In genomic region chr9:136807281-136808074, GRCh38 we compare ENCODE assay signal across 8 cellular contexts. TPM values are rescaled to one million over a fixed set of nuclear protein-coding genes. Genes with fewer than 3 reads are reported as not detected.
DNase-seq lines count a peak whose midpoint lies in the region; ATAC-seq and TF ChIP-seq lines count a peak whose summit lies in the region.

RABL6 (plus strand) TSS chr9:136807948; CDS start chr9:136808197, 249 bp downstream.

- H3K9me3 ChIP-seq in cardiac muscle cell (ENCODE audit: low read depth) (no peaks in the 10 kb centered on the region), transverse colon (no peaks in the 10 kb centered on the region)

- H2AFZ ChIP-seq in KMS-11 (ENCODE audit: low read depth) = peak within 1 kb of the TSS; percentile 86

- H3K36me3 ChIP-seq in KMS-11 (ENCODE audit: insufficient read depth) (no peaks in the 10 kb centered on the region; the same call in 1 of the 2 replicates), cardiac muscle cell (no peaks in the 10 kb centered on the region), transverse colon (no peaks in the 10 kb centered on the region)

- H3K27me3 ChIP-seq in KMS-11 (ENCODE audit: insufficient read depth, low read depth) (no peaks in the 10 kb centered on the region), cardiac muscle cell (no peaks in the 10 kb centered on the region), transverse colon (peaks cover 1% of the 10 kb centered on the region)

- POLR2A ChIA-PET in activated naive CD8-positive, alpha-beta T cell treated with anti-CD3 and anti-CD28 coated beads, Interleukin-2, amount 10 ng/mL, durations not matched to agents 7 days and 5 days (lab: Charles Lee) = interaction anchor here (0.5 to 2.4 kb wide), 22 partner anchors 8 to 311 kb away, joined by 3 to 14 read pairs (median 5); partner anchors contain the start of genes AJM1, CCDC183, FBXW5 and MAN1B1

- H3K9ac ChIP-seq in KMS-11 = peak within 1 kb of the TSS; percentile 79

- TF ChIP-seq CTCF in KMS-11 (conservative IDR thresholded peaks at IDR 0.05; ENCODE audit: low read depth, low read length) (no peak), cardiac muscle cell (IDR thresholded peaks at IDR 0.05; ENCODE audit: low read depth, low read length) (no peak), transverse colon (IDR thresholded peaks at IDR 0.05) (no peak)

- DNase-seq in EL (peak; percentile 78), SW 1271 (lab: John Stamatoyannopoulos, UW) (peak; percentile 59 to 66), cardiac muscle cell (ENCODE audit: low read depth in 1 of 2, low spot score in 1 of 2) (peak; percentile 75 to 88), posterior cingulate gyrus (peak; percentile 49 to 94 (median 66)), transverse colon (peak; percentile 81)
- peak; percentile 94 for DNase-seq in activated naive CD8-positive, alpha-beta T cell treated with anti-CD3 and anti-CD28 coated beads, Interleukin-2, amount 10 ng/mL, durations not matched to agents 7 days and 5 days

- peak; percentile 59 for ATAC-seq in GM21717 (IDR thresholded peaks at IDR 0.05; ENCODE audit: unreplicated experiment)
- ATAC-seq in activated naive CD8-positive, alpha-beta T cell treated with anti-CD3 and anti-CD28 coated beads, Interleukin-2, amount 10 ng/mL, durations not matched to agents 7 days and 5 days (ENCODE audit: low read depth) = peak; percentile 90

- H3K4me2 ChIP-seq in KMS-11 = peak within 1 kb of the TSS; percentile 67

- no peaks in the 10 kb centered on the region for H3K27me3 Mint-ChIP-seq in activated naive CD8-positive, alpha-beta T cell treated with anti-CD3 and anti-CD28 coated beads, Interleukin-2, amount 10 ng/mL, durations not matched to agents 7 days and 5 days

- no peaks in the 10 kb centered on the region for H3K9me3 Mint-ChIP-seq in activated naive CD8-positive, alpha-beta T cell treated with anti-CD3 and anti-CD28 coated beads, Interleukin-2, amount 10 ng/mL, durations not matched to agents 7 days and 5 days

- H3K27ac Mint-ChIP-seq in activated naive CD8-positive, alpha-beta T cell treated with anti-CD3 and anti-CD28 coated beads, Interleukin-2, amount 10 ng/mL, durations not matched to agents 7 days and 5 days = peak within 1 kb of the TSS; percentile 90

- peaks cover 10% of the 10 kb centered on the region for H3K36me3 Mint-ChIP-seq in activated naive CD8-positive, alpha-beta T cell treated with anti-CD3 and anti-CD28 coated beads, Interleukin-2, amount 10 ng/mL, durations not matched to agents 7 days and 5 days

- H3K27ac ChIP-seq in KMS-11 = peak within 1 kb of the TSS; percentile 55
- peak within 1 kb of the TSS; percentile 99 for H3K27ac ChIP-seq in cardiac muscle cell
- H3K27ac ChIP-seq in transverse colon = peak within 1 kb of the TSS; percentile 91 to 98 (median 94)

- peak within 1 kb of the TSS; percentile 89 for H3K4me3 Mint-ChIP-seq in activated naive CD8-positive, alpha-beta T cell treated with anti-CD3 and anti-CD28 coated beads, Interleukin-2, amount 10 ng/mL, durations not matched to agents 7 days and 5 days

- 1% methylated on average over 30 of the region's 96 CpGs; no CpG with 5 or more reads in 1 of the 2 donors for WGBS in transverse colon (ENCODE audit: low coverage in 1 of 2), 2 donors

- intact Hi-C loops in posterior cingulate gyrus (cut with DNase I) (loop anchor here (5.0 kb wide), 1 partner anchor 35 kb away; the partner anchor contains the start of gene AJM1), transverse colon (cut with DNase I; ENCODE audit: low total_unique reads) (no loop called here)

- in situ Hi-C loops in transverse colon (cut with MboI; ENCODE audit: low pct_ligation_motif_present in 1 of 4, low pct_unique_long_range_greater_than_20kb in 1 of 4, low sequenced_read_pairs in 3 of 4) = no loop called here

- peaks cover 41% of the 10 kb centered on the region for H3K79me2 ChIP-seq in KMS-11 (ENCODE audit: insufficient read depth, low read depth)

- peaks cover 29% of the 10 kb centered on the region for H3K4me1 Mint-ChIP-seq in activated naive CD8-positive, alpha-beta T cell treated with anti-CD3 and anti-CD28 coated beads, Interleukin-2, amount 10 ng/mL, durations not matched to agents 7 days and 5 days

- peaks cover 23% of the 10 kb centered on the region for H3K4me1 ChIP-seq in KMS-11 (ENCODE audit: low read depth, poor library complexity, severe bottlenecking)
- H3K4me1 ChIP-seq in cardiac muscle cell (ENCODE audit: low read depth) = peaks cover 23% of the 10 kb centered on the region
- H3K4me1 ChIP-seq in transverse colon = peaks cover 23 to 41% (median 31%) of the 10 kb centered on the region in 4 donors

- no peak within 1 kb of the TSS for H3K4me3 ChIP-seq in KMS-11 (IDR thresholded peaks at IDR 0.05; ENCODE audit: insufficient read depth, low read depth, low read length)
- peak within 1 kb of the TSS; percentile 100 for H3K4me3 ChIP-seq in cardiac muscle cell
- peak within 1 kb of the TSS; percentile 91 to 99 (median 95) for H3K4me3 ChIP-seq in transverse colon

- TF ChIP-seq POLR2A in transverse colon (IDR thresholded peaks at IDR 0.05) = peak; percentile 67

- 0 out of 2 replicates have a peak, but pooled peaks cover 3% of the 10 kb centered on the region for H4K20me1 ChIP-seq in KMS-11 (ENCODE audit: insufficient read depth)

- no peak for TF ChIP-seq EP300 in transverse colon (IDR thresholded peaks at IDR 0.05; ENCODE audit: low read depth)

RNA-seq across cellular contexts. Expression of gene RABL6, which starts in this region (rescaled TPM):
- total RNA-seq in activated naive CD8-positive, alpha-beta T cell treated with anti-CD3 and anti-CD28 coated beads, Interleukin-2, amount 10 ng/mL, durations not matched to agents 7 days and 5 days = 10 to 100 TPM; 91.1 to 98.4 TPM
- total RNA-seq in cardiac muscle cell (131 and 153 TPM in 2 replicates), transverse colon (100 to 1,000 TPM in 3 of 4 donors, 10 to 100 TPM in 1; 71.3 to 227 (median 160) TPM)
- polyA plus RNA-seq in cardiac muscle cell = 101 and 115 TPM in 2 replicates
